8 cellular contexts compared by ENCODE assay signal in genomic region chr13:20924758-20925394, GRCh38. TPM values are rescaled to one million over a fixed set of nuclear protein-coding genes. Genes with fewer than 3 reads are reported as not detected.
DNase-seq lines count a peak whose midpoint lies in the region; ATAC-seq and TF ChIP-seq lines count a peak whose summit lies in the region.

No MANE protein-coding gene starts in this region.

- H3K27me3 ChIP-seq in DOHH2 (ENCODE audit: control insufficient read depth, low read length) = no peaks in the 10 kb centered on the region
- H3K27me3 ChIP-seq in SU-DHL-6 (ENCODE audit: low read length) = no peaks in the 10 kb centered on the region

- no peak overlapping the region for H2AFZ ChIP-seq in SU-DHL-6 (ENCODE audit: low read depth, low read length, severe bottlenecking)

- no peak overlapping the region for H3K27ac Mint-ChIP-seq in activated naive CD8-positive, alpha-beta T cell treated with anti-CD3 and anti-CD28 coated beads, Interleukin-2, amount 10 ng/mL, durations not matched to agents 7 days and 5 days

- POLR2A ChIA-PET in activated naive CD8-positive, alpha-beta T cell treated with anti-CD3 and anti-CD28 coated beads, Interleukin-2, amount 10 ng/mL, durations not matched to agents 7 days and 5 days (lab: Charles Lee) = no interaction called here

- no peaks in the 10 kb centered on the region for H3K4me1 Mint-ChIP-seq in activated naive CD8-positive, alpha-beta T cell treated with anti-CD3 and anti-CD28 coated beads, Interleukin-2, amount 10 ng/mL, durations not matched to agents 7 days and 5 days

- H3K36me3 ChIP-seq in DOHH2 (ENCODE audit: control insufficient read depth, low read length) (no peaks in the 10 kb centered on the region), SU-DHL-6 (ENCODE audit: low read length) (no peaks in the 10 kb centered on the region)

- H3K79me2 ChIP-seq in DOHH2 (ENCODE audit: control insufficient read depth, low read length) = no peaks in the 10 kb centered on the region
- H3K79me2 ChIP-seq in SU-DHL-6 (ENCODE audit: insufficient read depth, low read length) = no peaks in the 10 kb centered on the region

- H3F3A ChIP-seq in DOHH2 (ENCODE audit: control insufficient read depth, insufficient read depth) (no peaks in the 10 kb centered on the region), SU-DHL-6 (ENCODE audit: insufficient read depth) (no peaks in the 10 kb centered on the region)

- H3K4me1 ChIP-seq in DOHH2 (ENCODE audit: control insufficient read depth, low read length) = no peaks in the 10 kb centered on the region

- TF ChIP-seq POLR2A in NB4 (IDR thresholded peaks at IDR 0.05; ENCODE audit: extremely low read depth, insufficient read length) = no peak

- intact Hi-C loops in left cardiac atrium (cut with DNase I) = loop anchor here (2.0 to 10.0 kb wide), 6 partner anchors 212 to 743 kb away; partner anchors contain the start of gene GJB2 (in 1 of the 2)

- H3K36me3 Mint-ChIP-seq in activated naive CD8-positive, alpha-beta T cell treated with anti-CD3 and anti-CD28 coated beads, Interleukin-2, amount 10 ng/mL, durations not matched to agents 7 days and 5 days = no peaks in the 10 kb centered on the region

- peak; percentile 77 for TF ChIP-seq CTCF in DOHH2 (IDR thresholded peaks at IDR 0.05; ENCODE audit: low read depth, low read length, poor library complexity, severe bottlenecking)
- TF ChIP-seq CTCF in NB4 (IDR thresholded peaks at IDR 0.05; ENCODE audit: low read depth, low read length) = peak; percentile 80
- peak; percentile 71 for TF ChIP-seq CTCF in SU-DHL-6 (IDR thresholded peaks at IDR 0.05; ENCODE audit: insufficient read depth, low read length, poor library complexity, severe bottlenecking)

- no peaks in the 10 kb centered on the region for H4K20me1 ChIP-seq in DOHH2 (ENCODE audit: control insufficient read depth, insufficient read depth, low read depth, low read length)
- H4K20me1 ChIP-seq in SU-DHL-6 (ENCODE audit: low read depth, low read length) = no peaks in the 10 kb centered on the region

- no peak overlapping the region for H3K27ac ChIP-seq in DOHH2 (ENCODE audit: low read depth, low read length)
- H3K27ac ChIP-seq in SU-DHL-6 (ENCODE audit: low read depth, low read length) = no peak overlapping the region

- DNase-seq in NB4 (ENCODE audit: low read depth) = peak; percentile 90
- peak; percentile 56 for DNase-seq in activated naive CD8-positive, alpha-beta T cell treated with anti-CD3 and anti-CD28 coated beads, Interleukin-2, amount 10 ng/mL, durations not matched to agents 7 days and 5 days
- peak; percentile 88 for DNase-seq in left cardiac atrium
- peak; percentile 78 for DNase-seq in renal cortical epithelial cell (ENCODE audit: low read depth)

- H3K9me2 ChIP-seq in DOHH2 (replicated peaks; ENCODE audit: control insufficient read depth, low read length) = no peaks in the 10 kb centered on the region
- no peaks in the 10 kb centered on the region for H3K9me2 ChIP-seq in SU-DHL-6 (replicated peaks; ENCODE audit: insufficient read depth, low read length)

- no peaks in the 10 kb centered on the region for H3K9me3 Mint-ChIP-seq in activated naive CD8-positive, alpha-beta T cell treated with anti-CD3 and anti-CD28 coated beads, Interleukin-2, amount 10 ng/mL, durations not matched to agents 7 days and 5 days

- H3K9ac ChIP-seq in SU-DHL-6 (ENCODE audit: low read length) = no peak overlapping the region

- no peak overlapping the region for H3K4me2 ChIP-seq in DOHH2 (ENCODE audit: low read length)
- H3K4me2 ChIP-seq in SU-DHL-6 (ENCODE audit: low read depth, low read length, poor library complexity, severe bottlenecking) = no peak overlapping the region

- no peak overlapping the region for H3K4me3 Mint-ChIP-seq in activated naive CD8-positive, alpha-beta T cell treated with anti-CD3 and anti-CD28 coated beads, Interleukin-2, amount 10 ng/mL, durations not matched to agents 7 days and 5 days

- H3K9me3 ChIP-seq in DOHH2 (ENCODE audit: control insufficient read depth, insufficient read depth, low read length) (no peaks in the 10 kb centered on the region), SU-DHL-6 (ENCODE audit: insufficient read depth, low read length) (no peaks in the 10 kb centered on the region)

- H3K4me3 ChIP-seq in DOHH2 (ENCODE audit: low read length) (no peak overlapping the region), NB4 (ENCODE audit: low read depth, low read length) (no peak overlapping the region), SU-DHL-6 (ENCODE audit: insufficient read depth, low read length, poor library complexity, severe bottlenecking) (no peak overlapping the region)

- ATAC-seq in activated naive CD8-positive, alpha-beta T cell treated with anti-CD3 and anti-CD28 coated beads, Interleukin-2, amount 10 ng/mL, durations not matched to agents 7 days and 5 days (ENCODE audit: low read depth) = no peak
- peak; percentile 56 to 70 for ATAC-seq in left cardiac atrium
- ATAC-seq in GM21717 (IDR thresholded peaks at IDR 0.05; ENCODE audit: unreplicated experiment) = no peak
- ATAC-seq in GM21529 (IDR thresholded peaks at IDR 0.05; ENCODE audit: unreplicated experiment) = no peak

- peaks cover 3% of the 10 kb centered on the region for H3K27me3 Mint-ChIP-seq in activated naive CD8-positive, alpha-beta T cell treated with anti-CD3 and anti-CD28 coated beads, Interleukin-2, amount 10 ng/mL, durations not matched to agents 7 days and 5 days

RNA-seq across cellular contexts. Expression of gene XPO4, which starts 22.3 kb away (rescaled TPM):
- total RNA-seq in activated naive CD8-positive, alpha-beta T cell treated with anti-CD3 and anti-CD28 coated beads, Interleukin-2, amount 10 ng/mL, durations not matched to agents 7 days and 5 days = 10 to 100 TPM; 18.9 to 20.9 TPM
- 10 to 100 TPM in 1 of 2 donors, 1 to 10 TPM in 1; 7.8 to 12.1 TPM for total RNA-seq in left cardiac atrium
- 26.4 and 30.5 TPM in 2 replicates for total RNA-seq in renal cortical epithelial cell

Comparison
In these comparisons a context has a peak if more than half of its experiments do, and no peak if none do; other contexts are left out.
1. ATAC-seq: peak in left cardiac atrium (2 of 2); none in activated naive CD8-positive, alpha-beta T cell treated with anti-CD3 and anti-CD28 coated beads, Interleukin-2, amount 10 ng/mL, durations not matched to agents 7 days and 5 days (single experiment), GM21717 (single experiment) and GM21529 (single experiment).
2. Peak in every context shown above with its lines, with median percentiles within 50 percentile points of each other: CTCF ChIP-seq and DNase-seq.